ENCODE assay signal across 21 cellular contexts in the genomic region with DNA sequence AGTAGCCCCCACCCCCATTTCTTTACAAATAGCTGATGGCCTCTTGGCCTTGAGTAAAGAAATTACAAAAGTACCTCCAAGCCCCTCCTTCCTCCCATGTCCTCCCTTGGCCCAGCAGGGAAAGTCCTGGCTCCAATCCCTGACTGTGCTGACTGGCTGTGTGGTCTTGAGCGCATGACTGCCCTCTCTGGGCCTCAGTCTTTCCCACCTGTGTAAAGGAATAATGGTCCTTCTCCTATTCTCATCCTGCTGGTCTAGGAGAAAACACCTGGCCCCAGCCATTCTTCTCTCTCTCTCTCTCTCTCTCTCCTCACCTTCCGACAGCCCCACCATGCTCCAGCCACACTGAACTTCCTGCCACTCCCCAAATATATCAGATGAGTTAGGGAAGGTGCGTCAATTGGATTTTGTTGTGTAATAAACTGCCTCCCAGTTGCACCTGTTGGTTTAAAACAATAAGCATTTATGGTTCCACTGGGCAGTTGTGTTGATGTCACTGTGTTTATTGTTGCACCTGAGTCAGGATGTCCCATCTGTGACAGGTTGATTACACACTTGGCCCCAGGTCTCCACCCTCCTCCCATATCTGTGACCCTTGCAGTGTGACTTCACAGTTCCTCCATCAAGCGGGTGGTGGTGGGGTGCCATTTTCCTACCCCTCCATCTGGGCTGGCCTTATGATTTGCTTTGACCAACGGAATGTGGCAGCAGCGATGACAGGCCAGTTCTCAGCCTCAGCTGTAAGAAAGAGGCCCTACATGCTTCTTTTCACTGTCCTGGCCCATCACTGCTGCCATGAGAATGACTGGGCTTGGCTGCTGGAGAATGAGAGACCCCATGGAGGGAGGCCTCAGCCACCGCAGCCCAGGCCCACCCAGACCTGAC. TPM values are rescaled to one million over a fixed set of nuclear protein-coding genes. Genes with fewer than 3 reads are reported as not detected.
A peak's percentile ranks its signal among the peaks of the same experiment; 100 is the strongest.
DNase-seq lines count a peak whose midpoint lies in the region; ATAC-seq, FAIRE-seq and TF ChIP-seq lines count a peak whose summit lies in the region.
"Had no signal": no experiment of that assay in that cellular context is flagged by ENCODE, and none has a peak within 500 bp of the region (broad histone marks: within the 10 kb centered on the region; RNA-seq: fewer than 3 reads in every experiment).

No MANE protein-coding gene starts in this region.

- WGBS in right lobe of liver (ENCODE audit: insufficient coverage, low coverage, low lambda C conversion rate, missing lambda C conversion rate) = 90% methylated on average over 3 of the region's 7 CpGs

- CTCF ChIA-PET in HEK293 (lab: Yijun Ruan, JAX) = no interaction called here

- DNase-seq in AG20443 (ENCODE audit: low spot score) = peak; percentile 3
- DNase-seq in bronchial epithelial cell (ENCODE audit: low read depth) = no peak
- DNase-seq in right lobe of liver = peak; percentile 0 to 23 (median 9)
- no peak for DNase-seq in middle frontal gyrus (ENCODE audit: extremely low spot score, low spot score)
- DNase-seq in H54 (ENCODE audit: insufficient read length, low spot score) = no peak
- DNase-seq: activated CD4-positive, alpha-beta T cell treated with anti-CD3 and anti-CD28 coated beads, Interleukin-2, amount 50 U/mL, for 48 hours; foreskin melanocyte; GDM1; naive B cell; NCI-H748 treated with DMSO at 0.1 percent for 48 hours; OCI-M1; stimulated activated naive B cell treated with anti-CD40 and anti-IgM and Interleukin-4, amounts not matched to agents 10 μg/mL and 1 μg/mL and 100 μg/mL, for 72 hours had no signal

- H3K36me3 ChIP-seq in HEK293 (ENCODE audit: control insufficient read depth in 2 of 2, insufficient read depth in 1 of 2, low read length in 2 of 2) (no peaks in the 10 kb centered on the region), bronchial epithelial cell (ENCODE audit: control insufficient read depth, insufficient read depth, low read length) (no peaks in the 10 kb centered on the region), right lobe of liver (no peaks in the 10 kb centered on the region)
- H3K36me3 ChIP-seq: ovary, SJCRH30 had no signal

- H3K27me3 ChIP-seq in bronchial epithelial cell (ENCODE audit: control insufficient read depth, insufficient read depth, low read length) (peaks cover 1% of the 10 kb centered on the region), right lobe of liver (no peaks in the 10 kb centered on the region)
- H3K27me3 ChIP-seq: hepatocyte, ovary had no signal

- H3K4me3 ChIP-seq in HEK293 (ENCODE audit: low read depth, low read length) = no peak overlapping the region
- no peak overlapping the region for H3K4me3 ChIP-seq in bronchial epithelial cell (ENCODE audit: low read depth, low read length)
- no peak overlapping the region for H3K4me3 ChIP-seq in right lobe of liver
- H3K4me3 ChIP-seq: hepatocyte, lung, ovary, SJCRH30 had no signal

- H3K4me1 ChIP-seq in HEK293 (ENCODE audit: control insufficient read depth, insufficient read depth, low read length) (no peaks in the 10 kb centered on the region), right lobe of liver (no peaks in the 10 kb centered on the region)
- H3K4me1 ChIP-seq: SJCRH30 had no signal

- peak; percentile 7 for FAIRE-seq in bronchial epithelial cell (lab: Jason Lieb, UNC)
- FAIRE-seq in H54 (lab: Jason Lieb, UNC) = no peak

- POLR2A ChIA-PET in HEK293 (lab: Yijun Ruan, JAX) = no interaction called here

- intact Hi-C loops in right lobe of liver (cut with DNase I) = no loop called here

- TF ChIP-seq CTCF in HEK293 (tag by site-specific recombination; IDR thresholded peaks at IDR 0.05) (no peak), bronchial epithelial cell (IDR thresholded peaks at IDR 0.05; ENCODE audit: insufficient read depth, low read length, severe bottlenecking) (no peak), right lobe of liver (IDR thresholded peaks at IDR 0.05) (no peak)

- no peak for TF ChIP-seq POLR2A in right lobe of liver (IDR thresholded peaks at IDR 0.05)
- no peak for TF ChIP-seq POLR2A in H54 (IDR thresholded peaks at IDR 0.05; ENCODE audit: low read depth, low read length)

- H3K9me3 ChIP-seq in HEK293 (ENCODE audit: control insufficient read depth, insufficient read depth, low read depth, low read length) (no peaks in the 10 kb centered on the region), right lobe of liver (no peaks in the 10 kb centered on the region)
- H3K9me3 ChIP-seq: ovary, SJCRH30 had no signal

- H3K27ac ChIP-seq in HEK293 (ENCODE audit: extremely low read depth, low read depth, low read length) (no peak overlapping the region), right lobe of liver (no peak overlapping the region)
- H3K27ac ChIP-seq: C4-2B, hepatocyte, ovary, SJCRH30 had no signal

- no peak for ATAC-seq in right lobe of liver
- no peak for ATAC-seq in HG03039 (IDR thresholded peaks at IDR 0.05; ENCODE audit: unreplicated experiment)
- ATAC-seq in SK-N-SH treated with all-trans-retinoic acid at 6 μM for 48 hours = no peak
- ATAC-seq: activated T-helper 17 cell treated with anti-CD3 and anti-CD28 coated beads, Interleukin-2, amount 50 U/mL, for 72 hours; stimulated activated naive B cell treated with anti-CD40 and anti-IgM and Interleukin-4, amounts not matched to agents 10 μg/mL and 1 μg/mL and 100 μg/mL, for 72 hours had no signal

TF ChIP-seq in HEK293, 187 proteins besides CTCF, POLR2A, EP300 and RAD21:
- TF ChIP-seq ZNF596 (tag by site-specific recombination; IDR thresholded peaks at IDR 0.05) = peak; percentile 86
- peak; percentile 63 for TF ChIP-seq SCRT2 (tag by site-specific recombination; IDR thresholded peaks at IDR 0.05)
- no peak for TF ChIP-seq ZNF560 (tag by site-specific recombination; IDR thresholded peaks at IDR 0.05; ENCODE audit: borderline replicate concordance)

TF ChIP-seq in SK-N-SH treated with all-trans-retinoic acid at 6 μM for 48 hours, 23 proteins besides CTCF, POLR2A, EP300 and RAD21 (continues in another document):
- no peak for TF ChIP-seq ESRRG (CRISPR knock-in tag; IDR thresholded peaks at IDR 0.05)
- TF ChIP-seq, protein P1, sequence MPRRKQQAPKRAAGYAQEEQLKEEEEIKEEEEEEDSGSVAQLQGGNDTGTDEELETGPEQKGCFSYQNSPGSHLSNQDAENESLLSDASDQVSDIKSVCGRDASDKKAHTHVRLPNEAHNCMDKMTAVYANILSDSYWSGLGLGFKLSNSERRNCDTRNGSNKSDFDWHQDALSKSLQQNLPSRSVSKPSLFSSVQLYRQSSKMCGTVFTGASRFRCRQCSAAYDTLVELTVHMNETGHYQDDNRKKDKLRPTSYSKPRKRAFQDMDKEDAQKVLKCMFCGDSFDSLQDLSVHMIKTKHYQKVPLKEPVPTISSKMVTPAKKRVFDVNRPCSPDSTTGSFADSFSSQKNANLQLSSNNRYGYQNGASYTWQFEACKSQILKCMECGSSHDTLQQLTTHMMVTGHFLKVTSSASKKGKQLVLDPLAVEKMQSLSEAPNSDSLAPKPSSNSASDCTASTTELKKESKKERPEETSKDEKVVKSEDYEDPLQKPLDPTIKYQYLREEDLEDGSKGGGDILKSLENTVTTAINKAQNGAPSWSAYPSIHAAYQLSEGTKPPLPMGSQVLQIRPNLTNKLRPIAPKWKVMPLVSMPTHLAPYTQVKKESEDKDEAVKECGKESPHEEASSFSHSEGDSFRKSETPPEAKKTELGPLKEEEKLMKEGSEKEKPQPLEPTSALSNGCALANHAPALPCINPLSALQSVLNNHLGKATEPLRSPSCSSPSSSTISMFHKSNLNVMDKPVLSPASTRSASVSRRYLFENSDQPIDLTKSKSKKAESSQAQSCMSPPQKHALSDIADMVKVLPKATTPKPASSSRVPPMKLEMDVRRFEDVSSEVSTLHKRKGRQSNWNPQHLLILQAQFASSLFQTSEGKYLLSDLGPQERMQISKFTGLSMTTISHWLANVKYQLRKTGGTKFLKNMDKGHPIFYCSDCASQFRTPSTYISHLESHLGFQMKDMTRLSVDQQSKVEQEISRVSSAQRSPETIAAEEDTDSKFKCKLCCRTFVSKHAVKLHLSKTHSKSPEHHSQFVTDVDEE (CRISPR knock-in tag; IDR thresholded peaks at IDR 0.05) = no peak
- TF ChIP-seq, protein P2, sequence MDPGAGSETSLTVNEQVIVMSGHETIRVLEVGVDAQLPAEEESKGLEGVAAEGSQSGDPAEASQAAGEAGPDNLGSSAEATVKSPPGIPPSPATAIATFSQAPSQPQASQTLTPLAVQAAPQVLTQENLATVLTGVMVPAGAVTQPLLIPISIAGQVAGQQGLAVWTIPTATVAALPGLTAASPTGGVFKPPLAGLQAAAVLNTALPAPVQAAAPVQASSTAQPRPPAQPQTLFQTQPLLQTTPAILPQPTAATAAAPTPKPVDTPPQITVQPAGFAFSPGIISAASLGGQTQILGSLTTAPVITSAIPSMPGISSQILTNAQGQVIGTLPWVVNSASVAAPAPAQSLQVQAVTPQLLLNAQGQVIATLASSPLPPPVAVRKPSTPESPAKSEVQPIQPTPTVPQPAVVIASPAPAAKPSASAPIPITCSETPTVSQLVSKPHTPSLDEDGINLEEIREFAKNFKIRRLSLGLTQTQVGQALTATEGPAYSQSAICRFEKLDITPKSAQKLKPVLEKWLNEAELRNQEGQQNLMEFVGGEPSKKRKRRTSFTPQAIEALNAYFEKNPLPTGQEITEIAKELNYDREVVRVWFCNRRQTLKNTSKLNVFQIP (CRISPR knock-in tag; IDR thresholded peaks at IDR 0.05; ENCODE audit: borderline replicate concordance, low read depth) = no peak
- TF ChIP-seq TOX (CRISPR knock-in tag; IDR thresholded peaks at IDR 0.05; ENCODE audit: borderline replicate concordance) = no peak
- TF ChIP-seq ZNF8 (CRISPR knock-in tag; IDR thresholded peaks at IDR 0.05) = no peak
- no peak for TF ChIP-seq RARB (CRISPR knock-in tag; IDR thresholded peaks at IDR 0.05)
- no peak for TF ChIP-seq TCF4 (CRISPR knock-in tag; IDR thresholded peaks at IDR 0.05; ENCODE audit: borderline replicate concordance)
- no peak for TF ChIP-seq ZNF565 (CRISPR knock-in tag; conservative IDR thresholded peaks at IDR 0.05; ENCODE audit: low read depth)
- no peak for TF ChIP-seq ZFP30 (CRISPR knock-in tag; IDR thresholded peaks at IDR 0.05)
- no peak for TF ChIP-seq SNAI2 (CRISPR knock-in tag; IDR thresholded peaks at IDR 0.05)
- no peak for TF ChIP-seq ZNF70 (CRISPR knock-in tag; IDR thresholded peaks at IDR 0.05)
- TF ChIP-seq CSDC2 (CRISPR knock-in tag; IDR thresholded peaks at IDR 0.05) = no peak
- TF ChIP-seq ISL1 (CRISPR knock-in tag; IDR thresholded peaks at IDR 0.05) = no peak
- no peak for TF ChIP-seq ARNTL (CRISPR knock-in tag; IDR thresholded peaks at IDR 0.05; ENCODE audit: borderline replicate concordance, low read depth)

RNA-seq across cellular contexts. Expression of gene LRP8, which starts 22.3 kb away (rescaled TPM):
- total RNA-seq in bronchial epithelial cell (6.7 and 8.4 TPM in 2 replicates), right lobe of liver (1 to 10 TPM in 2 of 6 experiments, under 1 TPM in 4; 0.21 to 1.2 (median 0.56) TPM)

Comparison
In these comparisons a context has a peak if more than half of its experiments do, and no peak if none do; other contexts are left out.
1. DNase-seq: peak in AG20443 (single experiment) and right lobe of liver (3 of 3); none in bronchial epithelial cell (single experiment), middle frontal gyrus (single experiment) and H54 (single experiment).